Comparison of ENCODE assay signal across 25 cellular contexts in genomic region chr20:36318166-36318565, GRCh38.
"Had no signal": no experiment of that assay in that cellular context is flagged by ENCODE, and none has a peak within 500 bp of the region (broad histone marks: within the 10 kb centered on the region; RNA-seq: fewer than 3 reads in every experiment).

No MANE protein-coding gene starts in this region.

- H3K4me3 Mint-ChIP-seq: activated naive CD4-positive, alpha-beta T cell treated with anti-CD3 and anti-CD28 coated beads, Interleukin-2, amount 50 U/mL, for 24 hours; activated T-cell treated with anti-CD3 and anti-CD28 coated beads, Interleukin-2, amount 50 U/mL, for 4 hours; brain; mesothelial cell of epicardium; natural killer cell; stimulated activated naive CD8-positive, alpha-beta T cell treated with anti-CD3 and anti-CD28 coated beads, Interleukin-15, Interleukin-2, amounts not matched to agents 100 ng/mL and 50 ng/mL, for 24 hours had no signal

- H3K27ac ChIP-seq: left lung, ovary, psoas muscle, right atrium auricular region, thyroid gland had no signal

- H3K27me3 ChIP-seq: ovary, right atrium auricular region, thyroid gland had no signal

- H3K27ac Mint-ChIP-seq: activated naive CD4-positive, alpha-beta T cell treated with anti-CD3 and anti-CD28 coated beads, Interleukin-2, amount 50 U/mL, for 24 hours; mesothelial cell of epicardium; natural killer cell; stimulated activated naive CD8-positive, alpha-beta T cell treated with anti-CD3 and anti-CD28 coated beads, Interleukin-15, Interleukin-2, amounts not matched to agents 100 ng/mL and 50 ng/mL, for 24 hours had no signal

- H3K4me3 ChIP-seq: left lung, ovary, psoas muscle, right atrium auricular region, thyroid gland had no signal

- H3K36me3 ChIP-seq: left lung, ovary, right atrium auricular region, thyroid gland had no signal

- ATAC-seq: activated T-cell treated with anti-CD3 and anti-CD28 coated beads, Interleukin-2, amount 50 U/mL, for 4 hours; esophagus mucosa; left lung; natural killer cell; psoas muscle had no signal

- H3K36me3 Mint-ChIP-seq: activated naive CD4-positive, alpha-beta T cell treated with anti-CD3 and anti-CD28 coated beads, Interleukin-2, amount 50 U/mL, for 24 hours; brain; mesothelial cell of epicardium; natural killer cell had no signal

- DNase-seq: activated CD4-positive, alpha-beta T cell treated with anti-CD3 and anti-CD28 coated beads for 1 hour; activated CD8-positive, alpha-beta memory T cell treated with anti-CD3 and anti-CD28 coated beads for 24 hours; activated CD8-positive, alpha-beta memory T cell treated with anti-CD3 and anti-CD28 coated beads, Interleukin-2, amount 50 U/mL, for 4 hours; activated gamma-delta T cell; activated T-cell treated with anti-CD3 and anti-CD28 coated beads, Interleukin-2, amount 50 U/mL, for 4 hours; anterior cingulate cortex; caudate nucleus; dermis blood vessel endothelial cell; effector memory CD4-positive, alpha-beta T cell; foreskin melanocyte; kidney glomerular epithelial cell; left lung; natural killer cell; ovary; stimulated activated CD4-positive, alpha-beta T cell treated with anti-CD3 and anti-CD28 coated beads, Interleukin-1b, Interleukin-23, amount 100 ng/mL, for 48 hours; substantia nigra; SW 1271; thyroid gland had no signal

- H3K4me1 Mint-ChIP-seq: activated naive CD4-positive, alpha-beta T cell treated with anti-CD3 and anti-CD28 coated beads, Interleukin-2, amount 50 U/mL, for 24 hours; brain; mesothelial cell of epicardium had no signal

- H3K9me3 ChIP-seq: left lung, ovary, psoas muscle, right atrium auricular region, thyroid gland had no signal

- H3K9me3 Mint-ChIP-seq: activated naive CD4-positive, alpha-beta T cell treated with anti-CD3 and anti-CD28 coated beads, Interleukin-2, amount 50 U/mL, for 24 hours; activated T-cell treated with anti-CD3 and anti-CD28 coated beads, Interleukin-2, amount 50 U/mL, for 4 hours; mesothelial cell of epicardium; stimulated activated naive CD8-positive, alpha-beta T cell treated with anti-CD3 and anti-CD28 coated beads, Interleukin-15, Interleukin-2, amounts not matched to agents 100 ng/mL and 50 ng/mL, for 24 hours had no signal

- H3K4me1 ChIP-seq: left lung, psoas muscle, right atrium auricular region, thyroid gland had no signal
